ENCODE assay signal across 9 cellular contexts in genomic region chr11:65013692-65014145, GRCh38. TPM values are rescaled to one million over a fixed set of nuclear protein-coding genes. Genes with fewer than 3 reads are reported as not detected.
A peak's percentile ranks its signal among the peaks of the same experiment; 100 is the strongest.
DNase-seq lines count a peak whose midpoint lies in the region; ATAC-seq, FAIRE-seq and TF ChIP-seq lines count a peak whose summit lies in the region.
"Had no signal": no experiment of that assay in that cellular context is flagged by ENCODE, and none has a peak within 500 bp of the region (broad histone marks: within the 10 kb centered on the region; RNA-seq: fewer than 3 reads in every experiment).

No MANE protein-coding gene starts in this region.

- H3K36me3 ChIP-seq in BLaER1 (peaks cover 15% of the 10 kb centered on the region), mucosa of descending colon (ENCODE audit: low read depth) (no peaks in the 10 kb centered on the region)

- intact Hi-C loops in mucosa of descending colon (cut with DNase I, micrococcal nuclease) = no loop called here

- TF ChIP-seq CTCF in mucosa of descending colon (IDR thresholded peaks at IDR 0.05) = no peak

- H3K9ac ChIP-seq in BLaER1 = peak overlapping the region; percentile 86

- ATAC-seq in HG03378 (IDR thresholded peaks at IDR 0.05; ENCODE audit: unreplicated experiment) (peak; percentile 59), mucosa of descending colon (peak; percentile 90)

- H3K9me3 ChIP-seq in BLaER1 (no peaks in the 10 kb centered on the region), mucosa of descending colon (no peaks in the 10 kb centered on the region)

- peak overlapping the region; percentile 94 for H3K27ac ChIP-seq in BLaER1
- H3K27ac ChIP-seq in epithelial cell of prostate = peak overlapping the region; percentile 92

- no peaks in the 10 kb centered on the region for H3K27me3 ChIP-seq in BLaER1

- DNase-seq in GM19239 (ENCODE audit: insufficient read length, low spot score) = peak; percentile 95
- peak; percentile 90 for DNase-seq in NCI-H526 treated with DMSO at 0.1 percent for 48 hours (lab: John Stamatoyannopoulos, UW)
- peak; percentile 90 for DNase-seq in activated CD8-positive, alpha-beta memory T cell treated with anti-CD3 and anti-CD28 coated beads, Interleukin-2, amount 50 U/mL, for 4 hours
- no peak for DNase-seq in epithelial cell of prostate (ENCODE audit: low read depth, low spot score)
- peak; percentile 92 to 95 (median 93) for DNase-seq in mucosa of descending colon
- DNase-seq in stimulated activated CD8-positive, alpha-beta memory T cell treated with anti-CD3 and anti-CD28 coated beads, Interleukin-7, amount 100 ng/mL, for 24 hours (ENCODE audit: low read depth) = peak; percentile 71

- H3K4me2 ChIP-seq in BLaER1 = peak overlapping the region; percentile 92

- H3K4me1 ChIP-seq in BLaER1 (peaks cover 40% of the 10 kb centered on the region), mucosa of descending colon (ENCODE audit: low read depth) (peaks cover 14% of the 10 kb centered on the region)

- peak overlapping the region; percentile 77 for H3K4me3 ChIP-seq in BLaER1
- H3K4me3 ChIP-seq in mucosa of descending colon = peak overlapping the region; percentile 54

- H4K20me1 ChIP-seq in BLaER1 = no peaks in the 10 kb centered on the region; the same call in 1 of the 2 replicates

- FAIRE-seq in GM19239 (lab: Jason Lieb, UNC) = peak; percentile 80
- FAIRE-seq: colon had no signal

RNA-seq across cellular contexts. Expression of gene ARL2, which starts 0.2 kb away (rescaled TPM):
- total RNA-seq in mucosa of descending colon = 10 to 100 TPM; 70.1 to 90.6 (median 71.4) TPM

RNA-seq across cellular contexts. Expression of gene SNX15, which starts 13.5 kb away (rescaled TPM):
- total RNA-seq in mucosa of descending colon = 10 to 100 TPM; 28.5 to 46.6 (median 42.8) TPM

RNA-seq across cellular contexts. Expression of gene BATF2, which starts 16.9 kb away (rescaled TPM):
- 10 to 100 TPM; 12.7 to 25.3 (median 18.0) TPM for total RNA-seq in mucosa of descending colon

RNA-seq across cellular contexts. Expression of gene SAC3D1, which starts 27.3 kb away (rescaled TPM):
- 10 to 100 TPM in 2 of 3 donors, 1 to 10 TPM in 1; 8.5 to 13.1 (median 11.8) TPM for total RNA-seq in mucosa of descending colon

RNA-seq across cellular contexts. Expression of gene MAJIN, which starts 41.8 kb away (rescaled TPM):
- total RNA-seq in mucosa of descending colon = not detected
